ENCODE assay signal across 8 cellular contexts in genomic region chrX:21438792-21439191, GRCh38.
DNase-seq lines count a peak whose midpoint lies in the region; ATAC-seq and TF ChIP-seq lines count a peak whose summit lies in the region.

No MANE protein-coding gene starts in this region.

- no peak overlapping the region for H3K27ac ChIP-seq in thyroid gland

- H3K36me3 ChIP-seq in thyroid gland (no peaks in the 10 kb centered on the region), Caco-2 (ENCODE audit: control insufficient read depth, insufficient read depth, low read length) (no peaks in the 10 kb centered on the region)

- peak overlapping the region; percentile 88 for H3K27ac Mint-ChIP-seq in activated T-cell treated with anti-CD3 and anti-CD28 coated beads, Interleukin-2, amount 50 U/mL, for 24 hours
- H3K27ac Mint-ChIP-seq in Caco-2 (ENCODE audit: unreplicated experiment): no peak overlapping the region

- ATAC-seq in HG03025 (IDR thresholded peaks at IDR 0.05; ENCODE audit: low FRiP score, unreplicated experiment): peak; percentile 94
- ATAC-seq in stimulated activated naive CD8-positive, alpha-beta T cell treated with anti-CD3 and anti-CD28 coated beads, Interleukin-15, Interleukin-2, amounts not matched to agents 100 U/mL and 50 U/mL, for 24 hours: peak; percentile 49

- H3K27me3 ChIP-seq in thyroid gland (no peaks in the 10 kb centered on the region), Caco-2 (replicated peaks; ENCODE audit: control insufficient read depth, insufficient read depth, low read length) (no peaks in the 10 kb centered on the region)

- no TSS peak for BruUV-seq in Caco-2 (replicated peaks; lab: Mats Ljungman, UMichigan)

- H3K36me3 Mint-ChIP-seq in activated T-cell treated with anti-CD3 and anti-CD28 coated beads, Interleukin-2, amount 50 U/mL, for 24 hours (ENCODE audit: low read depth): peaks cover 14% of the 10 kb centered on the region
- no peaks in the 10 kb centered on the region for H3K36me3 Mint-ChIP-seq in Caco-2 (ENCODE audit: insufficient read depth, unreplicated experiment)

- TF ChIP-seq CTCF in thyroid gland (IDR thresholded peaks at IDR 0.05) (no peak), Caco-2 (IDR thresholded peaks at IDR 0.05; ENCODE audit: insufficient read depth in 1 of 2, low read depth in 1 of 2, low read length in 1 of 2, severe bottlenecking in 1 of 2, unreplicated experiment in 1 of 2) (no peak)

- CTCF ChIA-PET in Caco-2 (lab: Charles Lee): no interaction called here

- intact Hi-C loops in thyroid gland (cut with DNase I): no loop called here
- intact Hi-C loops in Caco-2 (cut with micrococcal nuclease; ENCODE audit: unreplicated experiment): no loop called here

- no peaks in the 10 kb centered on the region for H3K9me3 Mint-ChIP-seq in activated T-cell treated with anti-CD3 and anti-CD28 coated beads, Interleukin-2, amount 50 U/mL, for 24 hours
- no peaks in the 10 kb centered on the region for H3K9me3 Mint-ChIP-seq in Caco-2 (ENCODE audit: unreplicated experiment)

- H3K4me1 ChIP-seq in thyroid gland: no peaks in the 10 kb centered on the region
- no peaks in the 10 kb centered on the region for H3K4me1 ChIP-seq in Caco-2

- TF ChIP-seq POLR2A in thyroid gland (IDR thresholded peaks at IDR 0.05): no peak

- H3K4me3 Mint-ChIP-seq in activated T-cell treated with anti-CD3 and anti-CD28 coated beads, Interleukin-2, amount 50 U/mL, for 24 hours: peak overlapping the region; percentile 58
- H3K4me3 Mint-ChIP-seq in Caco-2 (ENCODE audit: unreplicated experiment): no peak overlapping the region

- peaks cover 27% of the 10 kb centered on the region for H3K4me1 Mint-ChIP-seq in activated T-cell treated with anti-CD3 and anti-CD28 coated beads, Interleukin-2, amount 50 U/mL, for 24 hours (ENCODE audit: low read depth)
- no peaks in the 10 kb centered on the region for H3K4me1 Mint-ChIP-seq in Caco-2 (ENCODE audit: low read depth, unreplicated experiment)

- 70 to 85% methylated on average over 1 of the region's 1 CpG for WGBS in thyroid gland, 2 donors

- peaks cover 7% of the 10 kb centered on the region for H3K27me3 Mint-ChIP-seq in activated T-cell treated with anti-CD3 and anti-CD28 coated beads, Interleukin-2, amount 50 U/mL, for 24 hours
- H3K27me3 Mint-ChIP-seq in Caco-2 (ENCODE audit: insufficient read depth, unreplicated experiment): no peaks in the 10 kb centered on the region

- no peak overlapping the region for H3K4me3 ChIP-seq in thyroid gland (replicated peaks in 1 of 3)
- no peak overlapping the region for H3K4me3 ChIP-seq in Caco-2 (ENCODE audit: low read depth, low read length)

- POLR2A ChIA-PET in Caco-2 (lab: Charles Lee): no interaction called here

- DNase-seq in activated T-cell treated with anti-CD3 and anti-CD28 coated beads, Interleukin-2, amount 50 U/mL, for 24 hours: no peak
- DNase-seq in activated T-cell treated with anti-CD3 and anti-CD28 coated beads, Interleukin-2, amount 50 U/mL, for 48 hours: no peak
- DNase-seq in SIG-M5 (lab: John Stamatoyannopoulos, UW): peak; percentile 50
- no peak for DNase-seq in stimulated activated naive CD8-positive, alpha-beta T cell treated with anti-CD3 and anti-CD28 coated beads, Interleukin-15, Interleukin-2, amounts not matched to agents 100 U/mL and 50 U/mL, for 24 hours
- no peak for DNase-seq in thyroid gland
- no peak for DNase-seq in Caco-2
- no peak for DNase-seq in NCI-H345 treated with DMSO at 0.1 percent for 48 hours (lab: John Stamatoyannopoulos, UW; ENCODE audit: unreplicated experiment)

- H3K9me3 ChIP-seq in thyroid gland (no peaks in the 10 kb centered on the region), Caco-2 (no peaks in the 10 kb centered on the region)
